ENCODE assay signal across 1 cellular context in the genomic region with DNA sequence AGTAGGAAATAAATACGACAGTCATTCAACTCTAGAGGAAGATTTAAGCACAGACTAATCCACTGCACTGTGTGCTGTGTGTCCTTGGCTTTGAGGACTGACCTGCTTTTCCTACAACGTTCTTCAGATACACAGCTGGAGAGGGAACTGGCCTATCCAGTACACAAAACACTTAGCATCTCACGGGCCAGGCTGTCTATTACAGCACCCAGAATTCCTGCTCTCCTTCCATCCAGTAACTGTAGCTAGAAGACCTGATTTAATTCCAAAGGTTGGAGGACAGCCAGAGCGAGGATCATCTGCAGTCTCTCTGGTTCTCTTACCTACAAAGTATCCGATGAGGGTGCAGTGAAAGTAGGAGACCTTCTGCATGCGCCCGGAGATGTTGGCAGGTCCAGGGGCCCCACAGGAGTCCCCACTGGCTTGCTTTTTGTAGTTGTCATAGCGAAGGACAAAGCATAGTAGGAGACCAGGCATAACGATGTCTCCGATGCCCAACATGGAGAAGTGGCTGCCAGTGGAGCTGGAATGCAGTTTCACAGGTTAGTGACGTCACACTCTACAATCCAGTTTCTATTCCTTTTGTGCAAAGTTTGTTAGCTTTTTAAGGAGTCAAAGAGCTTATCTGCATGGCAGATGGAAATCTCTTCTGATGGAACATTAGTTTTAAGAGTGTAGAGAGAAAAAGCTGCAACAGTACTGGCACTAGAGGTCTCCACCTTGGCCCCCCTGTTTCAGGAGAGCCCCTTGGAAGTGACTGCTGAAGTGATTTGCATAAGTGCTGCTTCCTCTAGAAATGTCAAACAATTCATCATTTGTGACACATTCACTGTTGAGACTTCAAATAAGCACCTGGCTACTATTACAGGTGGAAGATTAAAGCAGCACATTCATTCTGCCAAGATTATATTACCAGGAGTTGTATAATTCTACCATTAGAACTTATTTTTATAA.
TF ChIP-seq lines count a peak whose summit lies in the region.

No MANE protein-coding gene starts in this region.

TF ChIP-seq in Ishikawa, 13 proteins besides CTCF, POLR2A, EP300 and RAD21:
- TF ChIP-seq TEAD4 (IDR thresholded peaks at IDR 0.05) (peak; percentile 97), NFIC (IDR thresholded peaks at IDR 0.05) (peak; percentile 70), EGR1 (IDR thresholded peaks at IDR 0.05) (no peak), YY1 (IDR thresholded peaks at IDR 0.05; ENCODE audit: low read depth) (peak; percentile 69; the same call in 1 of the 2 replicates), TCF12 (IDR thresholded peaks at IDR 0.05; ENCODE audit: low read depth) (peak; percentile 80), REST (IDR thresholded peaks at IDR 0.05; ENCODE audit: low read depth) (no peak), ZBTB7A (IDR thresholded peaks at IDR 0.05; ENCODE audit: low read depth) (no peak), CREB1 (IDR thresholded peaks at IDR 0.05; ENCODE audit: low read depth) (peak; percentile 72), CEBPB (IDR thresholded peaks at IDR 0.05) (peak; percentile 82), TAF1 (IDR thresholded peaks at IDR 0.05; ENCODE audit: low read depth) (no peak), FOXM1 (IDR thresholded peaks at IDR 0.05; ENCODE audit: borderline replicate concordance, low read depth) (no peak; the same call in 1 of the 2 replicates), MAX (IDR thresholded peaks at IDR 0.05) (peak; percentile 51; the same call in 1 of the 2 replicates)
- TF ChIP-seq, protein P1, sequence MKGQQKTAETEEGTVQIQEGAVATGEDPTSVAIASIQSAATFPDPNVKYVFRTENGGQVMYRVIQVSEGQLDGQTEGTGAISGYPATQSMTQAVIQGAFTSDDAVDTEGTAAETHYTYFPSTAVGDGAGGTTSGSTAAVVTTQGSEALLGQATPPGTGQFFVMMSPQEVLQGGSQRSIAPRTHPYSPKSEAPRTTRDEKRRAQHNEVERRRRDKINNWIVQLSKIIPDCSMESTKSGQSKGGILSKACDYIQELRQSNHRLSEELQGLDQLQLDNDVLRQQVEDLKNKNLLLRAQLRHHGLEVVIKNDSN (IDR thresholded peaks at IDR 0.05), result no peak
